ENCODE assay signal across 2 cellular contexts in the genomic region with DNA sequence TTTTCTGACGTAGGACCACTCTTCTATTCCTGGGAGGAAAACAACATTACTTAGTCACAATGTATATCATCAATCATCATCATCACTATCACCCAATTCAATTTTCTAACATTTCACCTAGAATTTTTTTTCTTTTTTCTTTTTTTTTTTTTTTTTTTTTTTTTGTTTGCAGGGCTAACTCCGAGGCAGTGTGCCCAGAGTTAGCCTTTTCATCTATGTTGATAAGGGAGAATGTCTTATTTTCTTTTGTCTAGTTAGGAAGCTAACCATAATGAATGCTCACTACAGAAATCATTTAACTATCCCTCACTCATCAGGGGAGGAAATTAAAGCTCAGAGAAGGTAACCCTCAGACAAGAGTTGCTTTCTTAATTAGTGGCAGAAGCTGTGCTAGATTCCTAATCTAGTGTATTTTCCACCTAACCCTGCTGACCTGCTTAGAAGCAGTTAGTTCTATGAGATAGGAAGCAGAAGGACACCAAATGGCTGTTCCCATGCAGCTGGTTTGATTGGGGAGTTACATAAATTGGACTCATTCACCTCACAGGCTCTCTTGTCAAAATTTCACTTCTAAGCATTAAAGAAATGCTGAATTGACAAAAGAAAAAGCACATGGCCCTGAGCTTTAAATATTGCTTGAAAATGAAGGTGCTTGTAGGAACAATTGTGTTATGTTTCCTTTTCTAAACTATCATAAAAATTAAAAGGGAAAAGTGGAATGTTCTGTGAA.
TF ChIP-seq lines count a peak whose summit lies in the region.

No MANE protein-coding gene starts in this region.

TF ChIP-seq in A549, 52 proteins besides CTCF, POLR2A, EP300 and RAD21:
- TF ChIP-seq, protein P1, sequence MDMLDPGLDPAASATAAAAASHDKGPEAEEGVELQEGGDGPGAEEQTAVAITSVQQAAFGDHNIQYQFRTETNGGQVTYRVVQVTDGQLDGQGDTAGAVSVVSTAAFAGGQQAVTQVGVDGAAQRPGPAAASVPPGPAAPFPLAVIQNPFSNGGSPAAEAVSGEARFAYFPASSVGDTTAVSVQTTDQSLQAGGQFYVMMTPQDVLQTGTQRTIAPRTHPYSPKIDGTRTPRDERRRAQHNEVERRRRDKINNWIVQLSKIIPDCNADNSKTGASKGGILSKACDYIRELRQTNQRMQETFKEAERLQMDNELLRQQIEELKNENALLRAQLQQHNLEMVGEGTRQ (IDR thresholded peaks at IDR 0.05): no peak
- peak; percentile 84 for TF ChIP-seq MAFK (IDR thresholded peaks at IDR 0.05; ENCODE audit: partially characterized antibody)

TF ChIP-seq in K562, 482 proteins besides CTCF, POLR2A, EP300 and RAD21:
- peak; percentile 59 for TF ChIP-seq MAFF (IDR thresholded peaks at IDR 0.05; ENCODE audit: low read length)
- peak; percentile 61; the same call in 1 of the 2 replicates for TF ChIP-seq MAFK (IDR thresholded peaks at IDR 0.05; ENCODE audit: low read length)
- peak; percentile 78 for TF ChIP-seq ZNF316 (IDR thresholded peaks at IDR 0.05)
- TF ChIP-seq C11orf30 (IDR thresholded peaks at IDR 0.05; ENCODE audit: low read depth): peak; percentile 47; the same call in 1 of the 2 replicates
- TF ChIP-seq ZNF518B (CRISPR knock-in tag; IDR thresholded peaks at IDR 0.05): no peak
- peak; percentile 59 for TF ChIP-seq MAFG (tag; conservative IDR thresholded peaks at IDR 0.05)
- TF ChIP-seq CBX5 (IDR thresholded peaks at IDR 0.05; ENCODE audit: borderline replicate concordance, low read depth): no peak
